ENCODE assay signal across 14 cellular contexts in the genomic region with DNA sequence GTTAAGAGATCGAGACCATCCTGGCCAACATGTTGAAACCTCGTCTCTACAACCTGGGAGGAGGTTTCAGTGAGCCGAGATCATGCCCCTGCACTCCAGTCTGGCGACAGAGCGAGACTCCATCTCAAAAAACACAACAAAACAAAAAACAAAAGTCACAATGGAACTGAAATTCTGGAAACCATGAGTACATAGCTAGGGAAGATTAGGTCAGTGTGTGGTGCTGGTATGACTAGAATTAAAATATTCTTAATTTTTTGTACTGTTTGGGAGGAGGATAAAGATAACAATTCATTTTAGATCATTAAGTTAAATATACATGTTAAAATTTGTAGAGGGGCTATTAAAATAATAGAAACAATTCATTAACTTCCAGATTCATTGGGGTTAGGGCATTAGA.
"Had no signal": no experiment of that assay in that cellular context is flagged by ENCODE, and none has a peak within 500 bp of the region (broad histone marks: within the 10 kb centered on the region; RNA-seq: fewer than 3 reads in every experiment).

No MANE protein-coding gene starts in this region.

- H3K79me2 ChIP-seq: parathyroid adenoma had no signal

- H3K9me3 Mint-ChIP-seq: stimulated activated effector memory CD8-positive, alpha-beta T cell treated with anti-CD3 and anti-CD28 coated beads, Interleukin-12 subunit alpha, Interleukin-12 subunit beta, amount 100 ng/mL, for 72 hours had no signal

- H3K4me3 ChIP-seq: gastroesophageal sphincter, skin epidermis, tibial nerve had no signal

- ATAC-seq: gastroesophageal sphincter, left ventricle myocardium superior had no signal

- H3K27ac ChIP-seq: gastroesophageal sphincter, parathyroid adenoma, skin epidermis, tibial nerve had no signal

- H3K4me3 Mint-ChIP-seq: neural crest cell; stimulated activated effector memory CD8-positive, alpha-beta T cell treated with anti-CD3 and anti-CD28 coated beads, Interleukin-12 subunit alpha, Interleukin-12 subunit beta, amount 100 ng/mL, for 72 hours had no signal

- H3K9ac ChIP-seq: parathyroid adenoma had no signal

- H3K27ac Mint-ChIP-seq: stimulated activated effector memory CD8-positive, alpha-beta T cell treated with anti-CD3 and anti-CD28 coated beads, Interleukin-12 subunit alpha, Interleukin-12 subunit beta, amount 100 ng/mL, for 72 hours had no signal

- DNase-seq: activated CD4-positive, CD25-positive, alpha-beta regulatory T cell; activated gamma-delta T cell treated with Interleukin-2 at 50 U/mL for 16 hours; activated T-cell treated with anti-CD3 and anti-CD28 coated beads, Interleukin-2, amount 50 U/mL, for 1 hour; caudate nucleus; cortex of kidney; effector CD8-positive, alpha-beta T cell; left ventricle myocardium superior; retina had no signal

- H3K27me3 ChIP-seq: gastroesophageal sphincter, tibial nerve had no signal

- H3K9me3 ChIP-seq: gastroesophageal sphincter had no signal

- H2AFZ ChIP-seq: parathyroid adenoma had no signal

- H3K4me1 ChIP-seq: gastroesophageal sphincter, parathyroid adenoma, tibial nerve had no signal
